Comparison of ENCODE assay signal across 9 cellular contexts in the genomic region with DNA sequence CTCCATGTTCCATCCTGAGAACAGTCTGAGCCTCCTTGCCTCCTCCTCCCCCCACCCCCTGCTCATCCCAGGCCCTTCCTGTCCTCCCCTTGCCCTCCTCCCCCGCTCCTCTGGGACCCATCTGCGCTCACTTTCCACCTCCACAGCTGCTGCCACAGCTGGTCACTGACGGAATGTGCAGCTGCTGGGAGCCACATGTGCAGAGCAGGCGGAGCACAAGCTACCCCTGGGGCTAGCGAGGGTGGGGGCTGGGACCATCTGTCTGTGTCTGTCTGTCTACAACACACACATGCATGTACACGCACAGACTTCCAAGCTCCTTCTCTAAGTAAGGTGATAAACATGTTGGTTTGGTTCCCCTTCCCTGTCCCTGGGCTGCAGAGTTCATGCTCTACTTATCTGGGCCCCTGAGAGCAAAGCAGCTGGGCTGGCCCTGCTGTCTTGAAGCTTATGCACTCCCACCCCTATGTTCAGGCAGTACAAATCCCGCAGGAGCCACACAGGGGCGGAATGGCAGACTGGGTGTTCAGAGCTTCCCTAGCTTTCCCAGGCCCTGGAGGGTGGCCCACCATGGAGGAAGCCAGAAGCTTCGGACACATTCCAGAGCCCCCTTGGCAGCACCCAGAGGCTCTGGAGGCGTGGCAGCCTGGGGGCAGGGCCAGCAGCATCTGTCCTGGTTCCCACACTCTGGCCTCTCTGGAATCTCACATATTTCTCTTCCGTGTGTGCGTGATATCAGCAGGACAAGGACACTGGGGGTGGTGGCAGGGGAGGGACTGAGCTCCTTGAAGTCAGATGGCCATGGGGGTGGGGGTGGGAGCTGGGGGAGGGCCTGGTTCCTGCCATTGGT. TPM values are rescaled to one million over a fixed set of nuclear protein-coding genes. Genes with fewer than 3 reads are reported as not detected.
DNase-seq lines count a peak whose midpoint lies in the region; TF ChIP-seq lines count a peak whose summit lies in the region.
"Had no signal": no experiment of that assay in that cellular context is flagged by ENCODE, and none has a peak within 500 bp of the region (broad histone marks: within the 10 kb centered on the region; RNA-seq: fewer than 3 reads in every experiment).

No MANE protein-coding gene starts in this region.

- TF ChIP-seq CTCF in A673 (conservative IDR thresholded peaks at IDR 0.05; ENCODE audit: low read depth, low read length) (0 out of 2 replicates have a peak, but pooled peaks have one; percentile 12), epithelial cell of esophagus (IDR thresholded peaks at IDR 0.05; ENCODE audit: insufficient read depth, low read depth, low read length, missing control alignments) (no peak)

- POLR2A ChIA-PET in A673 (lab: Charles Lee; ENCODE audit: low non-redundant PET), result interaction anchor here (0.5 kb wide), 1 partner anchor 84 kb away, joined by 3 read pairs; no protein-coding TSS in a partner anchor

- intact Hi-C loops in A673 (cut with micrococcal nuclease; ENCODE audit: unreplicated experiment), result no loop called here

- no peaks in the 10 kb centered on the region for H3K27me3 ChIP-seq in A673 (replicated peaks; ENCODE audit: insufficient read depth, low read depth, low read length, poor library complexity)

- no peaks in the 10 kb centered on the region for H3K9me3 ChIP-seq in A673 (ENCODE audit: low read depth, low read length, poor library complexity, severe bottlenecking)

- CTCF ChIA-PET in A673 (lab: Charles Lee), result interaction anchor here (1.2 to 1.8 kb wide), 2 partner anchors 11 to 40 kb away, joined by 5 to 6 read pairs; no protein-coding TSS in a partner anchor

- H3K36me3 ChIP-seq in A673 (ENCODE audit: insufficient read depth, low read length, poor library complexity, severe bottlenecking), result no peaks in the 10 kb centered on the region

- peak; percentile 70 for DNase-seq in A673 (ENCODE audit: low spot score)
- DNase-seq in NCI-H2171 (lab: John Stamatoyannopoulos, UW), result peak; percentile 27
- DNase-seq in epithelial cell of esophagus (ENCODE audit: low read depth), result peak; percentile 63
- peak; percentile 64 for DNase-seq in mucosa of gallbladder (ENCODE audit: low spot score)
- no peak for DNase-seq in activated CD4-positive, alpha-beta T cell treated with anti-CD3 and anti-CD28 coated beads for 1 hour
- no peak for DNase-seq in NCI-H128 (lab: John Stamatoyannopoulos, UW; ENCODE audit: unreplicated experiment)
- no peak for DNase-seq in NCI-H2081 (lab: John Stamatoyannopoulos, UW)
- DNase-seq in 8988T, result no peak

- H3K4me3 ChIP-seq in A673 (ENCODE audit: low read depth, low read length, poor library complexity, severe bottlenecking), result no peak overlapping the region
- no peak overlapping the region for H3K4me3 ChIP-seq in epithelial cell of esophagus (ENCODE audit: low read length)

- no peak overlapping the region for H3K27ac ChIP-seq in A673 (ENCODE audit: low read depth, low read length, poor library complexity, severe bottlenecking)

- H3K4me1 ChIP-seq in A673 (ENCODE audit: insufficient read depth, low read length, poor library complexity, severe bottlenecking), result peaks cover 10% of the 10 kb centered on the region

- no TSS peak for BruUV-seq in A673 (replicated peaks; lab: Mats Ljungman, UMichigan)

RNA-seq across cellular contexts. Expression of a gene that starts 7.0 kb away (rescaled TPM):
- total RNA-seq in A673 (2021) (0.77 and 1.3 TPM in 2 replicates), mucosa of gallbladder (8.5 TPM)
- total RNA-seq: fibroblast of lung had no signal

RNA-seq across cellular contexts. Expression of a gene that starts 25.4 kb away (rescaled TPM):
- total RNA-seq in A673 (2021), result not detected in 2 replicates
- 2.9 TPM for total RNA-seq in mucosa of gallbladder
- total RNA-seq: fibroblast of lung had no signal

RNA-seq across cellular contexts. Expression of a gene that starts 44.8 kb away (rescaled TPM):
- not detected in 2 replicates for total RNA-seq in A673 (2021)
- 0.20 TPM for total RNA-seq in mucosa of gallbladder
- total RNA-seq: fibroblast of lung had no signal

Comparison
In these comparisons a context has a peak if more than half of its experiments do, and no peak if none do; other contexts are left out.
1. DNase-seq: peak in A673 (single experiment), NCI-H2171 (single experiment), epithelial cell of esophagus (single experiment) and mucosa of gallbladder (single experiment); none in activated CD4-positive, alpha-beta T cell treated with anti-CD3 and anti-CD28 coated beads for 1 hour (single experiment), NCI-H128 (single experiment), NCI-H2081 (0 of 2) and 8988T (single experiment).